Comparison of ENCODE assay signal across 10 cellular contexts in the genomic region with DNA sequence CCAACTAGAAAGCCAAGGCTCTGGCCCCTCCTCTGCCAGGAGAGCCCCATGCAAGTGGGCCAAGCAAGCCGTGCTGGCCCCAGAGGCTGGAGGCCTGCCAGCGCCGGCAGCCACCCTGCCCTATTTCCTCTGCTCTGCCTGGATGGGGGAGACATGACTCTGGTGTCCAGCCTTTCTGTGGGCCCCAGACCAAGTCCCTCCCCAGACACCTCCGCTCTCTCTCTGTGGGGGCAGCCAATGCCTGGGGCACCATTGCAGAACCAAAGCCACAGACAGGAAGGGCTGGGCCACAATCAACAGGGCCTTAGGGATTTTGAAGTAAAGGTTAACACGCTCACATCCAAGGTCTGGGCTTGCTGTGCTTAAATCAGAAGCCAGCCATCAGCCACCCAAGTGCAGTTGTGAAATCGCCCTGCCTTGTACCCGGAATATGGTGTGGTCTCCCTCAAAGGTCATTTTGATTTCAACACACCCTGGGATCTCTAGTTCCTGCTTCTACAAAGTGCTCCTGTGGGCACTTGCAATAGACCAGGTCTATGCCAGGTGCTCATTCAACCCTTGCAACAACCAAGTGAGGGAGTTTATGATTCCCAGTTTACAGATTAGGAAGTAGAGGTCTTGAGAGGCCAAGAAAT.
A peak's percentile ranks its signal among the peaks of the same experiment; 100 is the strongest.
DNase-seq lines count a peak whose midpoint lies in the region.
"Had no signal": no experiment of that assay in that cellular context is flagged by ENCODE, and none has a peak within 500 bp of the region (broad histone marks: within the 10 kb centered on the region; RNA-seq: fewer than 3 reads in every experiment).

No MANE protein-coding gene starts in this region.

- no peak overlapping the region for H3K4me3 ChIP-seq in subcutaneous abdominal adipose tissue (ENCODE audit: low read depth in 1 of 5, low read length in 5 of 5)

- peaks cover 41% of the 10 kb centered on the region for H3K4me1 Mint-ChIP-seq in activated naive CD8-positive, alpha-beta T cell treated with anti-CD3 and anti-CD28 coated beads for 36 hours
- peaks cover 46% of the 10 kb centered on the region in 2 donors for H3K4me1 Mint-ChIP-seq in immature natural killer cell

- H3K4me1 ChIP-seq in subcutaneous abdominal adipose tissue (ENCODE audit: control insufficient read depth in 5 of 5, insufficient read depth in 5 of 5, low read length in 5 of 5): peaks cover 5 to 77% (median 44%) of the 10 kb centered on the region in 5 donors

- no peaks in the 10 kb centered on the region for H3K27me3 ChIP-seq in subcutaneous abdominal adipose tissue (ENCODE audit: control insufficient read depth in 5 of 5, insufficient read depth in 4 of 5, low read length in 5 of 5)

- no peaks in the 10 kb centered on the region for H3K27me3 Mint-ChIP-seq in activated naive CD8-positive, alpha-beta T cell treated with anti-CD3 and anti-CD28 coated beads for 36 hours
- peaks cover 0 to 3% (median 0%) of the 10 kb centered on the region in 3 donors for H3K27me3 Mint-ChIP-seq in immature natural killer cell (ENCODE audit: low read depth in 3 of 3)

- no peak overlapping the region for H3K9ac ChIP-seq in subcutaneous abdominal adipose tissue (ENCODE audit: low read length in 5 of 5)

- peak overlapping the region; percentile 42 for H3K27ac Mint-ChIP-seq in activated naive CD8-positive, alpha-beta T cell treated with anti-CD3 and anti-CD28 coated beads for 36 hours
- peak overlapping the region; percentile 46 to 84 (median 64) for H3K27ac Mint-ChIP-seq in immature natural killer cell

- peaks cover 0 to 30% (median 25%) of the 10 kb centered on the region in 5 donors for H3K36me3 ChIP-seq in subcutaneous abdominal adipose tissue (ENCODE audit: control insufficient read depth in 5 of 5, insufficient read depth in 5 of 5, low read length in 5 of 5)

- peak; percentile 78 for DNase-seq in HT1080 (ENCODE audit: low read depth)
- no peak for DNase-seq in activated naive CD8-positive, alpha-beta T cell treated with anti-CD3 and anti-CD28 coated beads for 36 hours
- DNase-seq in immature natural killer cell: peak in 1 of 3 donors; percentile 17
- no peak for DNase-seq in NCI-H146 treated with DMSO at 0.1 percent for 48 hours (lab: John Stamatoyannopoulos, UW; ENCODE audit: unreplicated experiment)
- DNase-seq in NCI-H2107 treated with DMSO at 0.1 percent for 48 hours (lab: John Stamatoyannopoulos, UW; ENCODE audit: unreplicated experiment): no peak
- DNase-seq in NCI-H2081 treated with DMSO at 0.1 percent for 48 hours (lab: John Stamatoyannopoulos, UW): no peak
- DNase-seq in NCI-H2227 treated with DMSO at 0.1 percent for 48 hours (lab: John Stamatoyannopoulos, UW): no peak
- DNase-seq: activated T-cell treated with anti-CD3 and anti-CD28 coated beads, Interleukin-2, amount 50 U/mL, for 48 hours; NCI-H1436 treated with DMSO at 0.1 percent for 48 hours had no signal

- no peak overlapping the region for H3K4me3 Mint-ChIP-seq in activated naive CD8-positive, alpha-beta T cell treated with anti-CD3 and anti-CD28 coated beads for 36 hours
- peak overlapping the region in 3 of 5 donors; percentile 42 to 63 (median 50) for H3K4me3 Mint-ChIP-seq in immature natural killer cell

- no peaks in the 10 kb centered on the region for H3K9me3 Mint-ChIP-seq in activated naive CD8-positive, alpha-beta T cell treated with anti-CD3 and anti-CD28 coated beads for 36 hours
- H3K9me3 Mint-ChIP-seq in immature natural killer cell: no peaks in the 10 kb centered on the region

- no peaks in the 10 kb centered on the region for H3K9me3 ChIP-seq in subcutaneous abdominal adipose tissue (ENCODE audit: control insufficient read depth in 5 of 5, low read length in 5 of 5)

- H3K27ac ChIP-seq in subcutaneous abdominal adipose tissue (ENCODE audit: low read depth, low read length): peak overlapping the region; percentile 84

- H3K36me3 Mint-ChIP-seq in activated naive CD8-positive, alpha-beta T cell treated with anti-CD3 and anti-CD28 coated beads for 36 hours: peaks cover 15% of the 10 kb centered on the region
- peaks cover 4 to 18% (median 4%) of the 10 kb centered on the region in 3 donors for H3K36me3 Mint-ChIP-seq in immature natural killer cell
